ENCODE assay signal across 8 cellular contexts in the genomic region with DNA sequence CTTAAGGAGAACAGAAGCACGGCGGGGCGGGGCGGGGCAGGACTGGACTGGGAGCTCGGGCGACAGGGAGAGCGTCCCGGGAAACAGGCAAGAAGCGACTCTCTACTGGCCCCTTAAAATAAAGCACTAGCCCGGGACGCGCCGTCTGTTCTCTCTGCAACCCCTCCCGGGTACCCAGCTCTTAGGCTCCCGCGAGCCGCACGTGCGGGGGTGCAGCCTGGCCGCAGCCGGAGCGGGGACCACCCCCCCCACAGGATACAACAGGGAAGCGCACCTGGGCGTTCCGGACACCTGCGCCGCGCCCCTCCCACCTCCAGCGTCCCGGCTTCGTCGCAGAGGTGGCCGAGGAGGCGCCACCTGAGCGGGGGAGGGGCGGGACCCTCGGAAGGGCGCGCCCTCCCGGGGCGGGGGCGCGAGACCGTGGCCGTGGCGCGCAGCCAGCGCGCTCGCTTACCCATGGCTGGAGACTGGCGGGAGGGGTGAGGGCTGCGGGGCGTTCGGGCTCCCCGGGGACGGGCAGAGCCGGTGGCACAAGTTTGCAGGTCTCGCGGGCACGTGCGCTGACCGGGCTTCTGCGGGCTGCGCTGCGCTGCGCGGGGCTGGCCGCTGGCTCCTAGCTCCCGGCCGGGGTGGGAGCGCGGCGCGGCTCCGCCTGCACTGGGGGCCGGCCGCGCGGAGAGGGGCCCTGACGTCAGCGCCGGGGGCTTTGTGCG.
DNase-seq lines count a peak whose midpoint lies in the region; ATAC-seq and TF ChIP-seq lines count a peak whose summit lies in the region.

No MANE protein-coding gene starts in this region.

- H3K27ac ChIP-seq in left lung: peak overlapping the region in 1 of 2 donors; percentile 23
- H3K27ac ChIP-seq in temporal lobe (ENCODE audit: low read depth, low read length): peak overlapping the region; percentile 84

- peak overlapping the region; percentile 41 to 45 for H3K4me3 ChIP-seq in left lung

- no peaks in the 10 kb centered on the region for H3K4me1 ChIP-seq in left lung

- peak; percentile 8 for DNase-seq in GM10266 (ENCODE audit: extremely low spot score)
- peak; percentile 74 for DNase-seq in NCI-H748 (lab: John Stamatoyannopoulos, UW; ENCODE audit: unreplicated experiment)
- DNase-seq in central memory CD8-positive, alpha-beta T cell (ENCODE audit: low spot score in 2 of 2): no peak
- peak in 1 of 2 donors; percentile 79 for DNase-seq in left lung
- no peak for DNase-seq in medulla oblongata (ENCODE audit: extremely low spot score)
- no peak for DNase-seq in NCI-H187 treated with DMSO at 0.1 percent for 48 hours (lab: John Stamatoyannopoulos, UW)

- no peaks in the 10 kb centered on the region for H3K36me3 Mint-ChIP-seq in central memory CD8-positive, alpha-beta T cell (ENCODE audit: insufficient read depth)

- intact Hi-C loops in left lung (cut with DNase I): no loop called here

- peaks cover 23 to 45% of the 10 kb centered on the region in 2 donors for H3K27me3 ChIP-seq in left lung

- TF ChIP-seq CTCF in GM10266 (IDR thresholded peaks at IDR 0.05; ENCODE audit: control insufficient read depth, insufficient read depth, low read depth, missing control alignments): no peak
- TF ChIP-seq CTCF in left lung (IDR thresholded peaks at IDR 0.05): no peak

- H3K27ac Mint-ChIP-seq in central memory CD8-positive, alpha-beta T cell (ENCODE audit: low read depth): no peak overlapping the region

- H3K4me1 Mint-ChIP-seq in central memory CD8-positive, alpha-beta T cell: no peaks in the 10 kb centered on the region

- H3K27me3 Mint-ChIP-seq in central memory CD8-positive, alpha-beta T cell: peaks cover 24% of the 10 kb centered on the region

- H3K9me3 ChIP-seq in left lung: no peaks in the 10 kb centered on the region

- peak overlapping the region; percentile 37 for H3K4me3 Mint-ChIP-seq in central memory CD8-positive, alpha-beta T cell

- no peaks in the 10 kb centered on the region for H3K36me3 ChIP-seq in left lung

- no peak for ATAC-seq in central memory CD8-positive, alpha-beta T cell (replicated peaks; ENCODE audit: extremely low read depth, poor library complexity, severe bottlenecking)
- ATAC-seq in left lung (peak; percentile 72), GM18870 (IDR thresholded peaks at IDR 0.05; ENCODE audit: unreplicated experiment) (no peak)

- no peaks in the 10 kb centered on the region for H3K9me3 Mint-ChIP-seq in central memory CD8-positive, alpha-beta T cell

Comparison
In these comparisons a context has a peak if more than half of its experiments do, and no peak if none do; other contexts are left out.
1. DNase-seq: peak in GM10266 (single experiment) and NCI-H748 (single experiment); none in central memory CD8-positive, alpha-beta T cell (0 of 2), medulla oblongata (single experiment) and NCI-H187 treated with DMSO at 0.1 percent for 48 hours (single experiment).